11 cellular contexts compared by ENCODE assay signal in genomic region chr5:136087961-136088871, GRCh38. TPM values are rescaled to one million over a fixed set of nuclear protein-coding genes. Genes with fewer than 3 reads are reported as not detected.
DNase-seq lines count a peak whose midpoint lies in the region; TF ChIP-seq lines count a peak whose summit lies in the region.
"Had no signal": no experiment of that assay in that cellular context is flagged by ENCODE, and none has a peak within 500 bp of the region (broad histone marks: within the 10 kb centered on the region; RNA-seq: fewer than 3 reads in every experiment).

No MANE protein-coding gene starts in this region.

- TF ChIP-seq EP300 in transverse colon (IDR thresholded peaks at IDR 0.05; ENCODE audit: low read depth) = no peak

- peak overlapping the region; percentile 68 for H3K27ac ChIP-seq in muscle layer of colon (ENCODE audit: low read depth, low read length)
- H3K27ac ChIP-seq in transverse colon = peak overlapping the region; percentile 52 to 64 (median 58)

- H3K9ac ChIP-seq in muscle layer of colon (ENCODE audit: low read length) = no peak overlapping the region

- H3K4me3 ChIP-seq in muscle layer of colon (ENCODE audit: low read depth in 1 of 2, low read length in 2 of 2) (peak overlapping the region in 1 of 2 donors; percentile 7), transverse colon (no peak overlapping the region)

- no peak for TF ChIP-seq POLR2A in transverse colon (IDR thresholded peaks at IDR 0.05)

- intact Hi-C loops in transverse colon (cut with DNase I; ENCODE audit: low total_unique reads) = no loop called here

- H3K9me3 ChIP-seq in muscle layer of colon (ENCODE audit: low read length) (no peaks in the 10 kb centered on the region), transverse colon (no peaks in the 10 kb centered on the region)

- DNase-seq in RPMI7951 (ENCODE audit: low read depth) = peak; percentile 74
- DNase-seq in fibroblast of peridontal ligament (ENCODE audit: extremely low read depth) = peak; percentile 45
- DNase-seq in transverse colon = peak; percentile 82
- no peak for DNase-seq in NCI-H345 (lab: John Stamatoyannopoulos, UW)
- no peak for DNase-seq in activated CD8-positive, alpha-beta memory T cell treated with anti-CD3 and anti-CD28 coated beads for 24 hours
- DNase-seq in HuH-7.5 (ENCODE audit: low spot score) = no peak
- no peak for DNase-seq in NCI-H2227 (lab: John Stamatoyannopoulos, UW; ENCODE audit: unreplicated experiment)
- DNase-seq: DMS79 treated with DMSO at 0.1 percent for 48 hours, NCI-H510A treated with DMSO at 0.1 percent for 48 hours, T-helper 17 cell had no signal

- TF ChIP-seq CTCF in transverse colon (IDR thresholded peaks at IDR 0.05) = no peak

- in situ Hi-C loops in transverse colon (cut with MboI; ENCODE audit: low pct_ligation_motif_present in 1 of 4, low pct_unique_long_range_greater_than_20kb in 1 of 4, low sequenced_read_pairs in 3 of 4) = no loop called here

- no peaks in the 10 kb centered on the region for H3K36me3 ChIP-seq in muscle layer of colon (ENCODE audit: insufficient read depth, low read length)
- no peaks in the 10 kb centered on the region for H3K36me3 ChIP-seq in transverse colon

- 56 to 75% methylated on average over 4 to 16 of the region's 16 CpGs for WGBS in transverse colon (ENCODE audit: low coverage in 1 of 2), 2 donors

- H3K27me3 ChIP-seq in muscle layer of colon (ENCODE audit: control insufficient read depth in 1 of 2, insufficient read depth in 2 of 2, low read length in 2 of 2) (no peaks in the 10 kb centered on the region), transverse colon (no peaks in the 10 kb centered on the region)

- H3K4me1 ChIP-seq in muscle layer of colon (ENCODE audit: insufficient read depth, low read length) = peaks cover 41% of the 10 kb centered on the region
- peaks cover 15 to 33% (median 28%) of the 10 kb centered on the region in 4 donors for H3K4me1 ChIP-seq in transverse colon

RNA-seq across cellular contexts. Expression of gene SMAD5, which starts 44.4 kb away (rescaled TPM):
- 34.4 and 41.8 TPM in 2 replicates for total RNA-seq in RPMI7951 (2014; rRNA removed; shearing (Covaris generic))
- 100 to 1,000 TPM in 1 of 4 donors, 10 to 100 TPM in 3; 14.2 to 272 (median 32.7) TPM for total RNA-seq in transverse colon

RNA-seq across cellular contexts. Expression of gene TGFBI, which starts 59.4 kb away (rescaled TPM):
- 976 and 1,163 TPM in 2 replicates for total RNA-seq in RPMI7951 (2014; rRNA removed; shearing (Covaris generic))
- 10 to 100 TPM; 22.4 to 79.6 (median 29.8) TPM for total RNA-seq in transverse colon

Comparison
In these comparisons a context has a peak if more than half of its experiments do, and no peak if none do; other contexts are left out.
1. DNase-seq: peak in RPMI7951 (single experiment), fibroblast of peridontal ligament (single experiment) and transverse colon (single experiment); none in NCI-H345 (single experiment), activated CD8-positive, alpha-beta memory T cell treated with anti-CD3 and anti-CD28 coated beads for 24 hours (single experiment), HuH-7.5 (single experiment) and NCI-H2227 (single experiment).
2. RNA of gene TGFBI, which starts 59.4 kb away (total RNA-seq): 976 to 1,163 TPM in RPMI7951; 22.4 to 79.6 TPM in transverse colon; every median in the first group is over 10 times any median in the second.